In genomic region chr3:152356870-152357276, GRCh38 we compare ENCODE assay signal across 11 cellular contexts.
DNase-seq lines count a peak whose midpoint lies in the region; ATAC-seq lines count a peak whose summit lies in the region.
"Had no signal": no experiment of that assay in that cellular context is flagged by ENCODE, and none has a peak within 500 bp of the region (broad histone marks: within the 10 kb centered on the region; RNA-seq: fewer than 3 reads in every experiment).

No MANE protein-coding gene starts in this region.

- DNase-seq in naive thymus-derived CD4-positive, alpha-beta T cell = no peak
- DNase-seq in A172 (ENCODE audit: low spot score) (no peak), amygdala (lab: John Stamatoyannopoulos, UW) (no peak), putamen (ENCODE audit: low spot score) (no peak)
- DNase-seq: hypothalamus, NCI-H446 treated with DMSO at 0.1 percent for 48 hours had no signal

- H3K36me3 Mint-ChIP-seq in naive thymus-derived CD4-positive, alpha-beta T cell = peaks cover 12 to 59% (median 31%) of the 10 kb centered on the region in 5 donors

- H3K4me3 Mint-ChIP-seq in naive thymus-derived CD4-positive, alpha-beta T cell = peak overlapping the region in 7 of 10 donors; percentile 7 to 59 (median 38)

- peaks cover 25 to 50% of the 10 kb centered on the region in 2 donors for H3K4me1 ChIP-seq in naive thymus-derived CD4-positive, alpha-beta T cell (ENCODE audit: control insufficient read depth in 2 of 2, insufficient read depth in 2 of 2, low read length in 2 of 2)

- H3K4me3 ChIP-seq in naive thymus-derived CD4-positive, alpha-beta T cell (ENCODE audit: low read length) = no peak overlapping the region
- H3K4me3 ChIP-seq: cardiac muscle cell had no signal

- no peaks in the 10 kb centered on the region for H3K27me3 ChIP-seq in naive thymus-derived CD4-positive, alpha-beta T cell (ENCODE audit: control insufficient read depth in 2 of 2, insufficient read depth in 2 of 2, low read length in 2 of 2)
- H3K27me3 ChIP-seq: cardiac muscle cell had no signal

- peaks cover 0 to 2% (median 0%) of the 10 kb centered on the region in 11 donors for H3K9me3 Mint-ChIP-seq in naive thymus-derived CD4-positive, alpha-beta T cell

- CTCF ChIA-PET in naive thymus-derived CD4-positive, alpha-beta T cell (lab: Charles Lee) = interaction anchor here (0.8 kb wide), 1 partner anchor 25 kb away, joined by 3 read pairs; no protein-coding TSS in a partner anchor

- peak overlapping the region; percentile 30 for H3K27ac ChIP-seq in naive thymus-derived CD4-positive, alpha-beta T cell (ENCODE audit: low read depth, low read length)

- intact Hi-C loops in naive thymus-derived CD4-positive, alpha-beta T cell (cut with micrococcal nuclease) = no loop called here

- H3K27me3 Mint-ChIP-seq in naive thymus-derived CD4-positive, alpha-beta T cell = no peaks in the 10 kb centered on the region

- POLR2A ChIA-PET in naive thymus-derived CD4-positive, alpha-beta T cell (lab: Charles Lee) = no interaction called here

- H3K4me1 Mint-ChIP-seq in naive thymus-derived CD4-positive, alpha-beta T cell = peaks cover 42 to 93% (median 81%) of the 10 kb centered on the region in 7 donors

- H3K9me3 ChIP-seq in naive thymus-derived CD4-positive, alpha-beta T cell (ENCODE audit: control insufficient read depth in 2 of 3, low read length in 3 of 3) = no peaks in the 10 kb centered on the region

- H3K27ac Mint-ChIP-seq in naive thymus-derived CD4-positive, alpha-beta T cell = peak overlapping the region in 7 of 9 donors; percentile 21 to 85 (median 71)

- ATAC-seq in GM18517 (IDR thresholded peaks at IDR 0.05; ENCODE audit: unreplicated experiment) = peak; percentile 66
- ATAC-seq in GM21447 (IDR thresholded peaks at IDR 0.05; ENCODE audit: unreplicated experiment) = peak; percentile 55
- peak; percentile 62 for ATAC-seq in HG03342 (IDR thresholded peaks at IDR 0.05; ENCODE audit: unreplicated experiment)
- peak; percentile 38 for ATAC-seq in naive thymus-derived CD4-positive, alpha-beta T cell
- ATAC-seq in GM21717 (IDR thresholded peaks at IDR 0.05; ENCODE audit: unreplicated experiment) = no peak

- H3K36me3 ChIP-seq in naive thymus-derived CD4-positive, alpha-beta T cell (ENCODE audit: control insufficient read depth in 2 of 3, insufficient read depth in 3 of 3, low read length in 3 of 3) = peaks cover under 1 to 28% (median 9%) of the 10 kb centered on the region in 3 experiments
- H3K36me3 ChIP-seq: cardiac muscle cell had no signal
